ENCODE assay signal across 16 cellular contexts in the genomic region with DNA sequence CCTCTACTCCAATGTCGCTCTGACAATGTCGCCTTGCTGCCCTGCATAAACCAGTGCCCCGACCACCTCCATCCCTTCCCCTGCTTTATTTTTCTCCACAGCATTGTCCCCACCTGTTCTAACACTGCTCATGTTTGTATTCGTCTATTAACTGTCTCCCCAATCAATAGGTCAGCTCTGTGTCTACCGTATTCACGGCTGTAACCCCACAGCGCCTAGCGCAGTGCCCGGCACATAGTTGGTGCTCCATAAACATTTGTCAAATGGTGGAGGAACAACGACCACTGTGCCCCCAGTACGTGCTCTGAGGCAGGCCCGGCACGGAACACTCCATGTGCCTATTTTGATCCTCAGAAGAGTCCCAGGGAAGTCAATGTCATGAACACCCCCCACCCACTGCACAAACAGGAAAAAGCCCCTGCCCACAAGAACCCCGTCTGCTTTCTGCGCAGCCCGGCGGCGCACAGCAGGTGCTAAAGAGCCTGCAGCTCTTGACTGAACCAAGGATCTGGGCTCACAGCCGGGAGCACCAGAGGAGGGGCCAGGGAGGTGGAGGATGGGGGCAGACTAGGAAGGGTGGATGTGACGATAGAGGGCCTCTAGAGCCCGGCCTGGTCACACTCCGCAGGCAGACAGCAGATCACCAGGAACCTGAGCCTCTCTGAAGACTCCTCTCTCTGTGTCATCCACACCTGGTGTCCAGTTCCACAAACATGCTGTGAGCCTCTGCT. TPM values are rescaled to one million over a fixed set of nuclear protein-coding genes. Genes with fewer than 3 reads are reported as not detected.
DNase-seq lines count a peak whose midpoint lies in the region; ATAC-seq and TF ChIP-seq lines count a peak whose summit lies in the region.
"Had no signal": no experiment of that assay in that cellular context is flagged by ENCODE, and none has a peak within 500 bp of the region (broad histone marks: within the 10 kb centered on the region; RNA-seq: fewer than 3 reads in every experiment).

No MANE protein-coding gene starts in this region.

- DNase-seq in Calu3 = no peak
- peak; percentile 97 for DNase-seq in NCI-H2029 (lab: John Stamatoyannopoulos, UW)
- DNase-seq in body of pancreas = peak; percentile 69 to 88 (median 80)
- DNase-seq in neural progenitor cell (ENCODE audit: low spot score) = no peak
- DNase-seq in C1 segment of cervical spinal cord (lab: John Stamatoyannopoulos, UW) = no peak
- DNase-seq in stimulated activated naive CD8-positive, alpha-beta T cell treated with anti-CD3 and anti-CD28 coated beads, Interleukin-15, amount 100 ng/mL, for 72 hours = no peak
- DNase-seq in NK-92 treated with Interleukin-12 subunit alpha and Interleukin-12 subunit beta, amount 100 ng/mL, for 24 hours (lab: John Stamatoyannopoulos, UW) = no peak
- DNase-seq: activated CD8-positive, alpha-beta memory T cell treated with anti-CD3 and anti-CD28 coated beads, Interleukin-2, amount 50 U/mL, for 4 hours; activated naive CD4-positive, alpha-beta T cell treated with anti-CD3 and anti-CD28 coated beads, Interleukin-2, amount 50 U/mL, for 16 hours; NCI-H82 had no signal

- no peak overlapping the region for H2AFZ ChIP-seq in neural progenitor cell (replicated peaks)

- BruUV-seq in Calu3 (replicated peaks; lab: Mats Ljungman, UMichigan) = no TSS peak

- H3F3A ChIP-seq in neural progenitor cell (ENCODE audit: low read depth) = no peaks in the 10 kb centered on the region

- no peak overlapping the region for H3K9ac ChIP-seq in neural progenitor cell

- H3K36me3 Mint-ChIP-seq in Calu3 (ENCODE audit: insufficient read depth, unreplicated experiment) (peaks cover 26% of the 10 kb centered on the region), neural progenitor cell (no peaks in the 10 kb centered on the region)

- CTCF ChIA-PET in Calu3 (lab: Charles Lee) = interaction anchor here (0.6 to 0.8 kb wide), 2 partner anchors 14 to 120 kb away, joined by 3 to 5 read pairs; no protein-coding TSS in a partner anchor

- intact Hi-C loops in Calu3 (cut with micrococcal nuclease; ENCODE audit: unreplicated experiment) (no loop called here), body of pancreas (cut with DNase I) (no loop called here)

- H3K27ac ChIP-seq in body of pancreas (peak overlapping the region; percentile 84 to 97 (median 94)), neural progenitor cell (no peak overlapping the region)
- H3K27ac ChIP-seq: breast epithelium, gastrocnemius medialis, SJCRH30, tibial nerve had no signal

- H3K4me3 ChIP-seq in body of pancreas = no peak overlapping the region
- no peak overlapping the region for H3K4me3 ChIP-seq in neural progenitor cell
- H3K4me3 ChIP-seq: breast epithelium, gastrocnemius medialis, SJCRH30, tibial nerve had no signal

- H4K20me1 ChIP-seq in neural progenitor cell (ENCODE audit: low read depth) = no peaks in the 10 kb centered on the region

- H3K4me1 Mint-ChIP-seq in Calu3 (ENCODE audit: low read depth, unreplicated experiment) (peaks cover 55% of the 10 kb centered on the region), neural progenitor cell (peaks cover 4% of the 10 kb centered on the region)
- H3K4me1 Mint-ChIP-seq in stimulated activated naive CD8-positive, alpha-beta T cell treated with anti-CD3 and anti-CD28 coated beads, Interleukin-15, amount 100 ng/mL, for 72 hours = peaks cover 33% of the 10 kb centered on the region

- H3K27me3 ChIP-seq in body of pancreas (no peaks in the 10 kb centered on the region), neural progenitor cell (no peaks in the 10 kb centered on the region)
- H3K27me3 ChIP-seq: breast epithelium, gastrocnemius medialis, tibial nerve had no signal

- H3K4me1 ChIP-seq in body of pancreas (peaks cover 67% of the 10 kb centered on the region), neural progenitor cell (no peaks in the 10 kb centered on the region)
- H3K4me1 ChIP-seq: breast epithelium, gastrocnemius medialis had no signal

- peak overlapping the region; percentile 15 for H3K27ac Mint-ChIP-seq in Calu3 (ENCODE audit: unreplicated experiment)
- peak overlapping the region; percentile 40 for H3K27ac Mint-ChIP-seq in neural progenitor cell
- peak overlapping the region in 1 of 2 donors; percentile 86 for H3K27ac Mint-ChIP-seq in stimulated activated naive CD8-positive, alpha-beta T cell treated with anti-CD3 and anti-CD28 coated beads, Interleukin-15, amount 100 ng/mL, for 72 hours

- WGBS in body of pancreas, 2 donors = 41 to 43% methylated on average over 18 to 22 of the region's 22 CpGs

- no peaks in the 10 kb centered on the region for H3K79me2 ChIP-seq in neural progenitor cell (ENCODE audit: low read depth)

- H3K36me3 ChIP-seq in body of pancreas (replicated peaks in 1 of 2; ENCODE audit: insufficient read depth in 1 of 2, low read depth in 2 of 2) (no peaks in the 10 kb centered on the region), neural progenitor cell (no peaks in the 10 kb centered on the region)
- H3K36me3 ChIP-seq: breast epithelium, gastrocnemius medialis, SJCRH30, tibial nerve had no signal

- no peak for TF ChIP-seq CTCF in Calu3 (IDR thresholded peaks at IDR 0.05; ENCODE audit: unreplicated experiment)
- TF ChIP-seq CTCF in body of pancreas (IDR thresholded peaks at IDR 0.05) = no peak
- TF ChIP-seq CTCF in neural progenitor cell (IDR thresholded peaks at IDR 0.05) = no peak

- ATAC-seq in body of pancreas = peak; percentile 49
- ATAC-seq in stimulated activated naive CD8-positive, alpha-beta T cell treated with anti-CD3 and anti-CD28 coated beads, Interleukin-15, amount 100 ng/mL, for 72 hours = no peak
- no peak for ATAC-seq in HG03378 (IDR thresholded peaks at IDR 0.05; ENCODE audit: unreplicated experiment)

- no peaks in the 10 kb centered on the region for H3K9me3 ChIP-seq in body of pancreas
- H3K9me3 ChIP-seq in neural progenitor cell (ENCODE audit: low read depth) = no peaks in the 10 kb centered on the region
- H3K9me3 ChIP-seq: breast epithelium, gastrocnemius medialis, SJCRH30, tibial nerve had no signal

- H3K4me3 Mint-ChIP-seq in Calu3 (ENCODE audit: low read depth, unreplicated experiment) (no peak overlapping the region), neural progenitor cell (no peak overlapping the region)
- no peak overlapping the region for H3K4me3 Mint-ChIP-seq in stimulated activated naive CD8-positive, alpha-beta T cell treated with anti-CD3 and anti-CD28 coated beads, Interleukin-15, amount 100 ng/mL, for 72 hours

- H3K27me3 Mint-ChIP-seq in Calu3 (ENCODE audit: unreplicated experiment) (no peaks in the 10 kb centered on the region), neural progenitor cell (ENCODE audit: insufficient read depth, low read depth) (no peaks in the 10 kb centered on the region)
- peaks cover 20% of the 10 kb centered on the region for H3K27me3 Mint-ChIP-seq in stimulated activated naive CD8-positive, alpha-beta T cell treated with anti-CD3 and anti-CD28 coated beads, Interleukin-15, amount 100 ng/mL, for 72 hours

- no peak overlapping the region for H3K4me2 ChIP-seq in neural progenitor cell

- H3K9me3 Mint-ChIP-seq in Calu3 (ENCODE audit: low read depth, unreplicated experiment) (no peaks in the 10 kb centered on the region), neural progenitor cell (no peaks in the 10 kb centered on the region)
- H3K9me3 Mint-ChIP-seq in stimulated activated naive CD8-positive, alpha-beta T cell treated with anti-CD3 and anti-CD28 coated beads, Interleukin-15, amount 100 ng/mL, for 72 hours = no peaks in the 10 kb centered on the region

- TF ChIP-seq POLR2A in body of pancreas (IDR thresholded peaks at IDR 0.05) = peak; percentile 50 to 56 (median 52)

RNA-seq across cellular contexts. Expression of a gene that starts 1.8 kb away (rescaled TPM):
- total RNA-seq in Calu3 (2022) (0.38 TPM in 1 of 2 replicates, not detected in the other), body of pancreas (1 to 10 TPM in 1 of 2 donors, under 1 TPM in 1; 0.33 to 1.3 TPM), neural progenitor cell (ENCODE audit: low replicate concordance) (not detected in 2 replicates)
- total RNA-seq: breast epithelium, gastrocnemius medialis, mononuclear cell, tibial nerve had no signal

RNA-seq across cellular contexts. Expression of a gene that starts 25.8 kb away (rescaled TPM):
- total RNA-seq in Calu3 (2022) (66.2 and 67.8 TPM in 2 replicates), body of pancreas (1 to 10 TPM; 3.9 to 5.3 TPM), neural progenitor cell (ENCODE audit: low replicate concordance) (0.09 and 0.59 TPM in 2 replicates)

RNA-seq across cellular contexts. Expression of a gene that starts 51.4 kb away (rescaled TPM):
- total RNA-seq in Calu3 (2022) (37.7 and 41.5 TPM in 2 replicates), body of pancreas (10 to 100 TPM; 26.2 to 72.5 TPM), neural progenitor cell (ENCODE audit: low replicate concordance) (not detected in 2 replicates)

RNA-seq across cellular contexts. Expression of a gene that starts 53.4 kb away (rescaled TPM):
- 176 and 215 TPM in 2 replicates for total RNA-seq in Calu3 (2022)
- total RNA-seq in body of pancreas = 10 to 100 TPM; 36.8 to 55.4 TPM
- total RNA-seq in neural progenitor cell (ENCODE audit: low replicate concordance) = 4.4 and 10.8 TPM in 2 replicates

Comparison
In these comparisons a context has a peak if more than half of its experiments do, and no peak if none do; other contexts are left out.
1. DNase-seq: peak in NCI-H2029 (single experiment) and body of pancreas (4 of 4); none in Calu3 (single experiment), neural progenitor cell (single experiment), C1 segment of cervical spinal cord (0 of 14), stimulated activated naive CD8-positive, alpha-beta T cell treated with anti-CD3 and anti-CD28 coated beads, Interleukin-15, amount 100 ng/mL, for 72 hours (0 of 2) and NK-92 treated with Interleukin-12 subunit alpha and Interleukin-12 subunit beta, amount 100 ng/mL, for 24 hours (single experiment).
2. RNA of a gene that starts 25.8 kb away (total RNA-seq): 66.2 to 67.8 TPM in Calu3; 3.9 to 5.3 TPM in body of pancreas and 0.09 to 0.59 TPM in neural progenitor cell; every median in the first group is over 10 times any median in the second.
3. RNA of a gene that starts 51.4 kb away (total RNA-seq): 26.2 to 72.5 TPM in body of pancreas and 37.7 to 41.5 TPM in Calu3; not detected in neural progenitor cell; every median in the first group is over 10 times any median in the second.